24 cellular contexts compared by ENCODE assay signal in genomic region chr1:167216809-167217208, GRCh38.
"Had no signal": no experiment of that assay in that cellular context is flagged by ENCODE, and none has a peak within 500 bp of the region (broad histone marks: within the 10 kb centered on the region; RNA-seq: fewer than 3 reads in every experiment).

No MANE protein-coding gene starts in this region.

- H3K27me3 ChIP-seq: neural progenitor cell, ovary, right lobe of liver, sigmoid colon, stomach, thyroid gland, transverse colon, upper lobe of right lung, uterus had no signal

- DNase-seq: natural killer cell; occipital lobe; ovary; posterior cingulate gyrus; psoas muscle; right cardiac atrium; right lobe of liver; sigmoid colon; small intestine; stimulated activated CD4-positive, alpha-beta T cell treated with anti-CD3 and anti-CD28 coated beads, Interleukin-15, amount 100 ng/mL, for 24 hours; stimulated activated CD4-positive, alpha-beta T cell treated with anti-CD3 and anti-CD28 coated beads, Interleukin-2, amount 100 ng/mL, for 24 hours; stimulated activated CD4-positive, alpha-beta T cell treated with anti-CD3 and anti-CD28 coated beads, Interleukin-2, amount 100 ng/mL, for 48 hours; stimulated activated CD4-positive, alpha-beta T cell treated with anti-CD3 and anti-CD28 coated beads, Interleukin-4, amount 100 ng/mL, for 24 hours; stimulated activated naive B cell treated with anti-CD40 and anti-IgM and Interleukin-4, amounts not matched to agents 10 μg/mL and 1 μg/mL and 100 μg/mL, for 72 hours; stimulated activated naive CD4-positive, alpha-beta T cell treated with Interleukin-2 at 50 U/mL for 16 hours; stomach; thyroid gland; transverse colon; upper lobe of right lung; uterus had no signal

- H3K79me2 ChIP-seq: parathyroid adenoma had no signal

- H3K4me3 ChIP-seq: neural progenitor cell, ovary, psoas muscle, right lobe of liver, sigmoid colon, stomach, thoracic aorta, thyroid gland, transverse colon, upper lobe of right lung, uterus had no signal

- H3K9ac ChIP-seq: neural progenitor cell, parathyroid adenoma had no signal

- H2AFZ ChIP-seq: neural progenitor cell, parathyroid adenoma had no signal

- H3K27ac ChIP-seq: neural progenitor cell, ovary, parathyroid adenoma, psoas muscle, right lobe of liver, sigmoid colon, stomach, thoracic aorta, thyroid gland, transverse colon, upper lobe of right lung, uterus had no signal

- FAIRE-seq: small intestine had no signal

- ATAC-seq: natural killer cell; psoas muscle; right cardiac atrium; right lobe of liver; stimulated activated effector memory CD8-positive, alpha-beta T cell treated with anti-CD3 and anti-CD28 coated beads, Interleukin-12 subunit alpha, Interleukin-12 subunit beta, amount 100 ng/mL, for 72 hours; stimulated activated naive B cell treated with anti-CD40 and anti-IgM and Interleukin-4, amounts not matched to agents 10 μg/mL and 1 μg/mL and 100 μg/mL, for 72 hours; upper lobe of right lung had no signal

- H3K9me3 ChIP-seq: ovary, psoas muscle, right lobe of liver, sigmoid colon, stomach, thoracic aorta, thyroid gland, transverse colon, upper lobe of right lung, uterus had no signal

- H3K36me3 ChIP-seq: neural progenitor cell, ovary, right lobe of liver, sigmoid colon, stomach, thoracic aorta, thyroid gland, transverse colon, upper lobe of right lung, uterus had no signal

- H3K4me2 ChIP-seq: neural progenitor cell had no signal

- H3K4me1 ChIP-seq: parathyroid adenoma, psoas muscle, thyroid gland, upper lobe of right lung, uterus had no signal
